In genomic region chrX:128781506-128781905, GRCh38 we compare ENCODE assay signal across 8 cellular contexts.
DNase-seq lines count a peak whose midpoint lies in the region; ATAC-seq and TF ChIP-seq lines count a peak whose summit lies in the region.

No MANE protein-coding gene starts in this region.

- TF ChIP-seq POLR2A in NB4 (IDR thresholded peaks at IDR 0.05; ENCODE audit: extremely low read depth, insufficient read length) (no peak), adrenal gland (IDR thresholded peaks at IDR 0.05) (no peak)

- WGBS in adrenal gland, 4 donors: 35 to 76% methylated on average over 1 of the region's 1 CpG; no CpG with 5 or more reads in 2 of the 4 donors

- TF ChIP-seq CTCF in NB4 (IDR thresholded peaks at IDR 0.05; ENCODE audit: low read depth, low read length) (peak; percentile 30), adrenal gland (IDR thresholded peaks at IDR 0.05) (peak in 5 of 6 experiments; percentile 25 to 41 (median 37)), coronary artery (IDR thresholded peaks at IDR 0.05) (no peak)

- no peak for ATAC-seq in left cardiac atrium

- no peaks in the 10 kb centered on the region for H3K9me3 ChIP-seq in adrenal gland (replicated peaks in 1 of 3)

- intact Hi-C loops in adrenal gland (cut with DNase I) (no loop called here), left cardiac atrium (cut with DNase I) (no loop called here)

- H3K36me3 ChIP-seq in adrenal gland (replicated peaks in 1 of 2): no peaks in the 10 kb centered on the region

- no peak overlapping the region for H3K4me3 ChIP-seq in NB4 (ENCODE audit: low read depth, low read length)
- H3K4me3 ChIP-seq in adrenal gland: no peak overlapping the region
- no peak overlapping the region for H3K4me3 ChIP-seq in coronary artery

- no peaks in the 10 kb centered on the region for H3K4me1 ChIP-seq in adrenal gland (replicated peaks in 1 of 2)

- H3K27me3 ChIP-seq in adrenal gland: no peaks in the 10 kb centered on the region

- DNase-seq in activated CD4-positive, alpha-beta T cell treated with anti-CD3 and anti-CD28 coated beads for 48 hours: peak; percentile 22
- no peak for DNase-seq in activated CD4-positive, alpha-beta T cell treated with anti-CD3 and anti-CD28 coated beads for 1 hour
- DNase-seq in NB4 (ENCODE audit: low read depth) (peak; percentile 33), adrenal gland (peak; percentile 20 to 69 (median 42)), pons (ENCODE audit: low spot score) (peak; percentile 5), coronary artery (ENCODE audit: low spot score) (no peak), occipital lobe (lab: John Stamatoyannopoulos, UW) (no peak), left cardiac atrium (no peak)

- H3K27ac ChIP-seq in adrenal gland: no peak overlapping the region
- H3K27ac ChIP-seq in coronary artery: no peak overlapping the region

Comparison
In these comparisons a context has a peak if more than half of its experiments do, and no peak if none do; other contexts are left out.
1. DNase-seq: peak in activated CD4-positive, alpha-beta T cell treated with anti-CD3 and anti-CD28 coated beads for 48 hours (single experiment), NB4 (single experiment), adrenal gland (7 of 7) and pons (single experiment); none in activated CD4-positive, alpha-beta T cell treated with anti-CD3 and anti-CD28 coated beads for 1 hour (single experiment), coronary artery (single experiment), occipital lobe (single experiment) and left cardiac atrium (single experiment).